In genomic region chr6:120302041-120302440, GRCh38 we compare ENCODE assay signal across 29 cellular contexts.
"Had no signal": no experiment of that assay in that cellular context is flagged by ENCODE, and none has a peak within 500 bp of the region (broad histone marks: within the 10 kb centered on the region; RNA-seq: fewer than 3 reads in every experiment).

No MANE protein-coding gene starts in this region.

- DNase-seq: hippocampal formation; kidney glomerular epithelial cell; left colon; left lung; lower lobe of right lung; mammary epithelial cell; mesenchymal stem cell; naive thymus-derived CD8-positive, alpha-beta T cell; ovary; retina; right cardiac atrium; stimulated activated CD4-positive, alpha-beta T cell treated with anti-CD3 and anti-CD28 coated beads, Interleukin-12 subunit alpha, Interleukin-12 subunit beta, amount 100 ng/mL, for 4 hours; stimulated activated CD4-positive, alpha-beta T cell treated with anti-CD3 and anti-CD28 coated beads, Interleukin-15, amount 100 ng/mL, for 24 hours; stimulated activated CD4-positive, alpha-beta T cell treated with anti-CD3 and anti-CD28 coated beads, Interleukin-2, amount 100 ng/mL, for 24 hours; stimulated activated CD4-positive, alpha-beta T cell treated with anti-CD3 and anti-CD28 coated beads, Interleukin-4, amount 100 ng/mL, for 1 hour; stimulated activated naive B cell treated with anti-CD40 and anti-IgM and Interleukin-4, amounts not matched to agents 10 μg/mL and 1 μg/mL and 100 μg/mL, for 72 hours; stimulated activated naive CD8-positive, alpha-beta T cell treated with anti-CD3 and anti-CD28 coated beads, Interleukin-15, Interleukin-2, amounts not matched to agents 100 U/mL and 50 U/mL, for 24 hours; stomach; testis; thyroid gland; trophoblast cell; upper lobe of right lung had no signal

- H3K9me3 ChIP-seq: left lung, lower lobe of right lung, ovary, stomach, testis, thyroid gland, upper lobe of right lung had no signal

- FAIRE-seq: keratinocyte, urothelium cell line had no signal

- ATAC-seq: left colon; left lung; lower lobe of right lung; naive thymus-derived CD8-positive, alpha-beta T cell; right cardiac atrium; sciatic nerve; stimulated activated naive B cell treated with anti-CD40 and anti-IgM and Interleukin-4, amounts not matched to agents 10 μg/mL and 1 μg/mL and 100 μg/mL, for 72 hours; stimulated activated naive CD8-positive, alpha-beta T cell treated with anti-CD3 and anti-CD28 coated beads, Interleukin-15, Interleukin-2, amounts not matched to agents 100 U/mL and 50 U/mL, for 24 hours; upper lobe of right lung had no signal

- H3K4me1 Mint-ChIP-seq: naive thymus-derived CD8-positive, alpha-beta T cell; nephron; neural crest cell; stimulated activated naive B cell treated with anti-CD40 and anti-IgM and Interleukin-4, amounts not matched to agents 10 μg/mL and 1 μg/mL and 100 μg/mL, for 72 hours had no signal

- H3K4me1 ChIP-seq: left lung, lower lobe of right lung, stomach, testis, thyroid gland, upper lobe of right lung had no signal

- H3K27ac ChIP-seq: left lung, lower lobe of right lung, ovary, skin epidermis, stomach, testis, thyroid gland, upper lobe of right lung had no signal

- H3K36me3 ChIP-seq: left lung, lower lobe of right lung, ovary, stomach, thyroid gland, upper lobe of right lung had no signal

- H3K36me3 Mint-ChIP-seq: naive thymus-derived CD8-positive, alpha-beta T cell; stimulated activated naive B cell treated with anti-CD40 and anti-IgM and Interleukin-4, amounts not matched to agents 10 μg/mL and 1 μg/mL and 100 μg/mL, for 72 hours had no signal

- H3K4me3 ChIP-seq: left lung, lower lobe of right lung, ovary, skin epidermis, stomach, testis, thyroid gland, upper lobe of right lung had no signal

- H3K4me3 Mint-ChIP-seq: naive thymus-derived CD8-positive, alpha-beta T cell; nephron; neural crest cell; stimulated activated naive B cell treated with anti-CD40 and anti-IgM and Interleukin-4, amounts not matched to agents 10 μg/mL and 1 μg/mL and 100 μg/mL, for 72 hours had no signal

- H3K9me3 Mint-ChIP-seq: nephron; neural crest cell; stimulated activated naive B cell treated with anti-CD40 and anti-IgM and Interleukin-4, amounts not matched to agents 10 μg/mL and 1 μg/mL and 100 μg/mL, for 72 hours had no signal

- H3K27me3 Mint-ChIP-seq: naive thymus-derived CD8-positive, alpha-beta T cell; progenitor cell of endocrine pancreas; stimulated activated naive B cell treated with anti-CD40 and anti-IgM and Interleukin-4, amounts not matched to agents 10 μg/mL and 1 μg/mL and 100 μg/mL, for 72 hours had no signal

- H3K27me3 ChIP-seq: left lung, stomach, testis, thyroid gland, upper lobe of right lung had no signal

- H3K27ac Mint-ChIP-seq: naive thymus-derived CD8-positive, alpha-beta T cell; nephron; progenitor cell of endocrine pancreas; stimulated activated naive B cell treated with anti-CD40 and anti-IgM and Interleukin-4, amounts not matched to agents 10 μg/mL and 1 μg/mL and 100 μg/mL, for 72 hours had no signal
